35 cellular contexts compared by ENCODE assay signal in the genomic region with DNA sequence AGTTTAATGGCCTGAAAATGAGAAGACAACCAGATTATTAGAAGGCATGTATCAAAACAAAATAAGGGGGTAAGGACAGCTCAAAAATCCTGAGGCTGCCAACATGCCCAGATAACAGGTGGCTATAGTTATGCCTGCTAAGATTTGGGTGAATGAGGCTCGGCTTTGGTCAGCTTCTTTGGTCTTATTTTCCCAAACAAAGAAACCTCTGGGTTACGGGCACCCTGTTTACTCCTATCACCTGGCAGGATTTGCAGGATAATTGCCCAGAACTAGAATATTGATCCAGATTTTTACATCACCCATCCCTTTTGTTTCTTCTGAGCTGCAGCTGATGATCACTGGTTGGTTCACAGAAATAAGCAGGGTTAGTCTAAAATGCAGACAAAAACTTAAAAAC.
DNase-seq lines count a peak whose midpoint lies in the region; ATAC-seq, FAIRE-seq and TF ChIP-seq lines count a peak whose summit lies in the region.
"Had no signal": no experiment of that assay in that cellular context is flagged by ENCODE, and none has a peak within 500 bp of the region (broad histone marks: within the 10 kb centered on the region; RNA-seq: fewer than 3 reads in every experiment).

No MANE protein-coding gene starts in this region.

- in situ Hi-C loops in HepG2 (cut with HindIII; ENCODE audit: extremely low pct_ligation_motif_present, low pct_unique_long_range_greater_than_20kb), result no loop called here

- TF ChIP-seq EP300 in HepG2 (IDR thresholded peaks at IDR 0.05; ENCODE audit: low read depth in 2 of 2, low read length in 2 of 2) (no peak), HepG2 (CRISPR knock-in tag; IDR thresholded peaks at IDR 0.05; ENCODE audit: borderline replicate concordance) (no peak)

- H3K79me2 ChIP-seq in HepG2 (ENCODE audit: insufficient read depth, low read length), result no peaks in the 10 kb centered on the region
- no peaks in the 10 kb centered on the region for H3K79me2 ChIP-seq in Karpas-422 (ENCODE audit: low read length)

- no peaks in the 10 kb centered on the region for H3K27me3 ChIP-seq in liver (ENCODE audit: control insufficient read depth in 4 of 4, insufficient read depth in 4 of 4, low read length in 3 of 4)
- no peaks in the 10 kb centered on the region for H3K27me3 ChIP-seq in HepG2 (ENCODE audit: control insufficient read depth in 1 of 2, insufficient read depth in 2 of 2, low read length in 2 of 2)
- no peaks in the 10 kb centered on the region for H3K27me3 ChIP-seq in right lobe of liver
- no peaks in the 10 kb centered on the region for H3K27me3 ChIP-seq in Karpas-422 (ENCODE audit: low read length)
- H3K27me3 ChIP-seq: BE2C; BLaER1; BLaER1 treated with 17β-estradiol and CSF1 and Interleukin-3, amounts not matched to agents 10 nM and 100 nM had no signal

- FAIRE-seq in HepG2 (lab: Jason Lieb, UNC), result no peak
- FAIRE-seq: A204.1, A549, D721Med had no signal

- ATAC-seq in activated naive CD8-positive, alpha-beta T cell treated with anti-CD3 and anti-CD28 coated beads, Interleukin-2, amount 50 U/mL, for 24 hours, result no peak
- no peak for ATAC-seq in HepG2
- ATAC-seq in left lobe of liver, result peak; percentile 67
- peak; percentile 28 to 58 (median 52) for ATAC-seq in right lobe of liver
- no peak for ATAC-seq in naive thymus-derived CD8-positive, alpha-beta T cell
- ATAC-seq: A549; CD8-positive, alpha-beta T cell had no signal

- H2AFZ ChIP-seq in HepG2 (ENCODE audit: low read length) (no peak overlapping the region), Karpas-422 (ENCODE audit: low read length) (no peak overlapping the region)

- POLR2A ChIA-PET in HepG2 (lab: Yijun Ruan, JAX), result no interaction called here
- POLR2A ChIA-PET in naive thymus-derived CD8-positive, alpha-beta T cell (lab: Charles Lee), result no interaction called here

- no peaks in the 10 kb centered on the region for H3K9me3 ChIP-seq in liver (ENCODE audit: control insufficient read depth in 4 of 4, low read length in 3 of 4)
- peaks cover 9% of the 10 kb centered on the region for H3K9me3 ChIP-seq in HepG2 (ENCODE audit: low read length)
- H3K9me3 ChIP-seq in right lobe of liver, result no peaks in the 10 kb centered on the region
- no peaks in the 10 kb centered on the region for H3K9me3 ChIP-seq in Karpas-422 (ENCODE audit: low read length)
- H3K9me3 ChIP-seq: A549, BE2C had no signal

- intact Hi-C loops in HepG2 (cut with micrococcal nuclease; ENCODE audit: unreplicated experiment) (no loop called here), right lobe of liver (cut with DNase I) (no loop called here)

- peaks cover 32% of the 10 kb centered on the region for H3K4me1 Mint-ChIP-seq in activated naive CD8-positive, alpha-beta T cell (ENCODE audit: low read depth)
- peaks cover 38% of the 10 kb centered on the region for H3K4me1 Mint-ChIP-seq in activated naive CD8-positive, alpha-beta T cell treated with anti-CD3 and anti-CD28 coated beads, Interleukin-2, amount 50 U/mL, for 24 hours
- peaks cover 2 to 11% (median 8%) of the 10 kb centered on the region in 4 donors for H3K4me1 Mint-ChIP-seq in naive thymus-derived CD8-positive, alpha-beta T cell
- H3K4me1 Mint-ChIP-seq: B cell, CD14-positive monocyte had no signal

- no peak overlapping the region for H3K9ac ChIP-seq in liver (ENCODE audit: low read depth in 1 of 2, low read length in 2 of 2)
- no peak overlapping the region for H3K9ac ChIP-seq in HepG2 (ENCODE audit: insufficient read depth, low read depth, low read length)
- no peak overlapping the region for H3K9ac ChIP-seq in Karpas-422 (ENCODE audit: low read length)
- H3K9ac ChIP-seq: BLaER1; BLaER1 treated with 17β-estradiol and CSF1 and Interleukin-3, amounts not matched to agents 10 nM and 100 nM had no signal

- no peaks in the 10 kb centered on the region for H3K9me2 ChIP-seq in Karpas-422 (replicated peaks; ENCODE audit: insufficient read depth, low read length)

- no peaks in the 10 kb centered on the region for H3K27me3 Mint-ChIP-seq in activated naive CD8-positive, alpha-beta T cell
- H3K27me3 Mint-ChIP-seq in activated naive CD8-positive, alpha-beta T cell treated with anti-CD3 and anti-CD28 coated beads, Interleukin-2, amount 50 U/mL, for 24 hours, result no peaks in the 10 kb centered on the region
- no peaks in the 10 kb centered on the region for H3K27me3 Mint-ChIP-seq in naive thymus-derived CD8-positive, alpha-beta T cell
- H3K27me3 Mint-ChIP-seq: B cell; CD4-positive, alpha-beta memory T cell; CD4-positive, alpha-beta T cell had no signal

- no peak for DNase-seq in activated naive CD8-positive, alpha-beta T cell treated with anti-CD3 and anti-CD28 coated beads, Interleukin-2, amount 50 U/mL, for 24 hours
- no peak for DNase-seq in HepG2 (ENCODE audit: low spot score)
- no peak for DNase-seq in left lobe of liver (ENCODE audit: low spot score)
- no peak for DNase-seq in right lobe of liver
- DNase-seq in Karpas-422, result no peak
- no peak for DNase-seq in naive thymus-derived CD8-positive, alpha-beta T cell
- DNase-seq: 8988T; ACHN; AML-193; BE2C; C1 segment of cervical spinal cord; Calu3; CD4-positive, alpha-beta memory T cell; CD4-positive, alpha-beta T cell; CD4-positive, CD25-positive, alpha-beta regulatory T cell; CD8-positive, alpha-beta memory T cell; CD8-positive, alpha-beta T cell; COR-L47; DMS 273 treated with DMSO at 0.1 percent for 48 hours; DMS153; DMS79; DND-41; EL had no signal

- H3K4me1 ChIP-seq in liver (ENCODE audit: control insufficient read depth in 4 of 4, insufficient read depth in 4 of 4, low read length in 3 of 4), result peaks cover 0 to 6% (median 2%) of the 10 kb centered on the region in 4 donors
- no peaks in the 10 kb centered on the region for H3K4me1 ChIP-seq in HepG2 (ENCODE audit: insufficient read depth, low read length)
- H3K4me1 ChIP-seq in right lobe of liver, result peaks cover 0 to 13% (median 0%) of the 10 kb centered on the region in 4 donors
- no peaks in the 10 kb centered on the region for H3K4me1 ChIP-seq in Karpas-422 (ENCODE audit: low read length)
- H3K4me1 ChIP-seq: A549; BE2C; BLaER1; BLaER1 treated with 17β-estradiol and CSF1 and Interleukin-3, amounts not matched to agents 10 nM and 100 nM; Caco-2 had no signal

- H3K27ac Mint-ChIP-seq in activated naive CD8-positive, alpha-beta T cell, result peak overlapping the region; percentile 16
- no peak overlapping the region for H3K27ac Mint-ChIP-seq in activated naive CD8-positive, alpha-beta T cell treated with anti-CD3 and anti-CD28 coated beads, Interleukin-2, amount 50 U/mL, for 24 hours
- H3K27ac Mint-ChIP-seq in naive thymus-derived CD8-positive, alpha-beta T cell, result peak overlapping the region in 1 of 10 donors; percentile 31
- H3K27ac Mint-ChIP-seq: B cell; CD14-positive monocyte; CD4-positive, alpha-beta memory T cell; CD4-positive, alpha-beta T cell; CD4-positive, CD25-positive, alpha-beta regulatory T cell; CD8-positive, alpha-beta memory T cell; CD8-positive, alpha-beta T cell had no signal

- H3K4me2 ChIP-seq in HepG2 (ENCODE audit: low read depth, low read length), result no peak overlapping the region
- H3K4me2 ChIP-seq in Karpas-422 (ENCODE audit: low read depth, low read length, poor library complexity, severe bottlenecking), result no peak overlapping the region
- H3K4me2 ChIP-seq: A549; BLaER1; BLaER1 treated with 17β-estradiol and CSF1 and Interleukin-3, amounts not matched to agents 10 nM and 100 nM had no signal

- no TSS peak for BruUV-seq in HepG2 (replicated peaks; lab: Mats Ljungman, UMichigan)

- no peak for TF ChIP-seq POLR2A in HepG2 (IDR thresholded peaks at IDR 0.05; ENCODE audit: insufficient read depth in 1 of 2, low read depth in 2 of 2, low read length in 2 of 2)
- no peak for TF ChIP-seq POLR2A in right lobe of liver (IDR thresholded peaks at IDR 0.05)

- 35% methylated on average over 2 of the region's 2 CpGs for WGBS in liver
- 97% methylated on average over 2 of the region's 2 CpGs for WGBS in HepG2 (ENCODE audit: low lambda C conversion rate)
- 31% methylated on average over 2 of the region's 2 CpGs for WGBS in right lobe of liver (ENCODE audit: insufficient coverage, low coverage, low lambda C conversion rate, missing lambda C conversion rate)

- peak overlapping the region in 1 of 2 donors; percentile 30 for H3K27ac ChIP-seq in liver (ENCODE audit: low read depth in 1 of 2, low read length in 2 of 2)
- no peak overlapping the region for H3K27ac ChIP-seq in HepG2 (ENCODE audit: extremely low read length, insufficient read depth, low read length)
- no peak overlapping the region for H3K27ac ChIP-seq in right lobe of liver
- H3K27ac ChIP-seq in Karpas-422 (ENCODE audit: low read length), result no peak overlapping the region
- H3K27ac ChIP-seq: 22Rv1; A549; BLaER1; BLaER1 treated with 17β-estradiol and CSF1 and Interleukin-3, amounts not matched to agents 10 nM and 100 nM; C4-2B had no signal

- H3K4me3 ChIP-seq in liver (ENCODE audit: low read depth in 1 of 3, low read length in 3 of 3) (no peak overlapping the region), HepG2 (replicated peaks in 1 of 3; ENCODE audit: insufficient read depth in 1 of 3, low read depth in 2 of 3, low read length in 3 of 3) (no peak overlapping the region), right lobe of liver (no peak overlapping the region), Karpas-422 (ENCODE audit: low read length) (no peak overlapping the region)
- H3K4me3 ChIP-seq: A549; BLaER1; BLaER1 treated with 17β-estradiol and CSF1 and Interleukin-3, amounts not matched to agents 10 nM and 100 nM had no signal

- TF ChIP-seq RAD21 in liver (IDR thresholded peaks at IDR 0.05) (peak in 1 of 2 donors; percentile 44), HepG2 (CRISPR knock-in tag; IDR thresholded peaks at IDR 0.05) (no peak)

- CTCF ChIA-PET in HepG2 (lab: Yijun Ruan, JAX; ENCODE audit: low intra/inter-chr PET ratio, low total read pairs), result no interaction called here

- H3K4me3 Mint-ChIP-seq in activated naive CD8-positive, alpha-beta T cell, result no peak overlapping the region
- H3K4me3 Mint-ChIP-seq in activated naive CD8-positive, alpha-beta T cell treated with anti-CD3 and anti-CD28 coated beads, Interleukin-2, amount 50 U/mL, for 24 hours, result no peak overlapping the region
- H3K4me3 Mint-ChIP-seq in naive thymus-derived CD8-positive, alpha-beta T cell, result no peak overlapping the region
- H3K4me3 Mint-ChIP-seq: B cell; CD14-positive monocyte; CD4-positive, alpha-beta memory T cell; CD4-positive, alpha-beta T cell; CD8-positive, alpha-beta memory T cell; CD8-positive, alpha-beta T cell had no signal

- H3K36me3 ChIP-seq in liver (ENCODE audit: control insufficient read depth in 4 of 4, insufficient read depth in 3 of 4, low read depth in 1 of 4, low read length in 3 of 4) (no peaks in the 10 kb centered on the region), HepG2 (replicated peaks in 1 of 2; ENCODE audit: control insufficient read depth in 1 of 2, insufficient read depth in 2 of 2, low read length in 2 of 2) (no peaks in the 10 kb centered on the region), right lobe of liver (no peaks in the 10 kb centered on the region), Karpas-422 (ENCODE audit: insufficient read depth, low read length) (no peaks in the 10 kb centered on the region)
- H3K36me3 ChIP-seq: BE2C, BLaER1 had no signal

- no peak for TF ChIP-seq CTCF in liver (IDR thresholded peaks at IDR 0.05; ENCODE audit: low read depth, low read length, missing input control)
- TF ChIP-seq CTCF in HepG2 (CRISPR knock-in tag; IDR thresholded peaks at IDR 0.05), result no peak
- no peak for TF ChIP-seq CTCF in right lobe of liver (IDR thresholded peaks at IDR 0.05)

- H4K20me1 ChIP-seq in HepG2 (ENCODE audit: insufficient read depth, low read length) (no peaks in the 10 kb centered on the region), Karpas-422 (ENCODE audit: insufficient read depth, low read depth, low read length) (no peaks in the 10 kb centered on the region)
- H4K20me1 ChIP-seq: BLaER1 had no signal

- peaks cover 6% of the 10 kb centered on the region for H3K9me3 Mint-ChIP-seq in activated naive CD8-positive, alpha-beta T cell (ENCODE audit: low read depth)
- H3K9me3 Mint-ChIP-seq in activated naive CD8-positive, alpha-beta T cell treated with anti-CD3 and anti-CD28 coated beads, Interleukin-2, amount 50 U/mL, for 24 hours, result peaks cover 21% of the 10 kb centered on the region
- H3K9me3 Mint-ChIP-seq in naive thymus-derived CD8-positive, alpha-beta T cell, result peaks cover 0 to 32% (median 8%) of the 10 kb centered on the region in 9 donors

- H3K36me3 Mint-ChIP-seq in activated naive CD8-positive, alpha-beta T cell, result peaks cover 18% of the 10 kb centered on the region
- H3K36me3 Mint-ChIP-seq in activated naive CD8-positive, alpha-beta T cell treated with anti-CD3 and anti-CD28 coated beads, Interleukin-2, amount 50 U/mL, for 24 hours (ENCODE audit: low read depth), result peaks cover 25% of the 10 kb centered on the region
- H3K36me3 Mint-ChIP-seq in naive thymus-derived CD8-positive, alpha-beta T cell, result peaks cover 9 to 33% (median 15%) of the 10 kb centered on the region in 3 donors
- H3K36me3 Mint-ChIP-seq: CD14-positive monocyte had no signal

Comparison
In these comparisons a context has a peak if more than half of its experiments do, and no peak if none do; other contexts are left out.
1. ATAC-seq: peak in left lobe of liver (single experiment) and right lobe of liver (4 of 4); none in activated naive CD8-positive, alpha-beta T cell treated with anti-CD3 and anti-CD28 coated beads, Interleukin-2, amount 50 U/mL, for 24 hours (single experiment), HepG2 (single experiment) and naive thymus-derived CD8-positive, alpha-beta T cell (0 of 2).